8 cellular contexts compared by ENCODE assay signal in the genomic region with DNA sequence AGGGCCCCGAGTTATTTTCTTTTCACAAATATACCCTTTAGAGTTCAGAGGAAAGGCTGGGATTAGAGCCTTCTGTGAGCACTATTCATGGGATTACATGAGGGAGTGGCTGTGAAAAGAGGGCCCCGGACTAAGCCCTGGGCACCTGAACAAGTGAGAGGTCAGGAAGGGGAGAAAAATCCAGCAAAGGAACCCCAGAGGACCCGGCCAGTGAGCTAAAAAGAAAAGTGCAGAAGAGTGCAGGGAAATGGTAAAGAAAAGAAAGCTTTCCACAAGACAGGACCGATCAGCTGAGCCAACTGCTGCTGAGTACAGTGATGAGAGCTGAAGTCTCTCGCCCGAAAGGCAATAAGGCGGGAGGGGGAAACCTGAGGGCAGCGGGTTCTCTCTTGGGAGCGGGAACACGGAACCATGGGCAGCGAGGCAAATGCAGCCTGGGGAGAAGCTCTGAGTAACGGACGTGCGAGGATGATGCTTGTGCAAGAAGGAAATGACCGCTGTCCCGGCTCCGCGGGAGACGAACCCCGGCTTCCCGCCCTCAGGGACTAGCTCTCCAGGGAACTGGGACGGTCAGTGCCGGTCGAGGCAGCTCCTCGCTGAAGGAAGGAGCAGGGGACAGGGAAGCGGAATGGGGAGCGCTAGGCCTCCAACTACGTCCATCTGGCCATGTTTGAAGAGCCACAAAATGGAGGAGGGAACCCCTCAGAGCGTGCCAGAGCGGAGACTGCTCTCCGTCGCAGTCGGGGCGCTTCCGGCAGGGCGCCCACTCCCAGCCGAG. TPM values are rescaled to one million over a fixed set of nuclear protein-coding genes. Genes with fewer than 3 reads are reported as not detected.
DNase-seq lines count a peak whose midpoint lies in the region; ATAC-seq and TF ChIP-seq lines count a peak whose summit lies in the region.

No MANE protein-coding gene starts in this region.

- peaks cover 31% of the 10 kb centered on the region for H3K4me1 ChIP-seq in A673 (ENCODE audit: insufficient read depth, low read length, poor library complexity, severe bottlenecking)

- intact Hi-C loops in A673 (cut with micrococcal nuclease; ENCODE audit: unreplicated experiment), result loop anchor here (5.0 kb wide), 2 partner anchors 136 to 286 kb away; partner anchors contain the start of gene B9D1

- ATAC-seq in HG02981 (IDR thresholded peaks at IDR 0.05; ENCODE audit: unreplicated experiment), result peak; percentile 31
- ATAC-seq in stimulated activated naive B cell treated with anti-CD40 and anti-IgM and Interleukin-4, amounts not matched to agents 10 μg/mL and 1 μg/mL and 100 μg/mL, for 72 hours (replicated peaks), result peak; percentile 57 to 60

- TF ChIP-seq CTCF in A673 (conservative IDR thresholded peaks at IDR 0.05; ENCODE audit: low read depth, low read length) (no peak), GM13977 (IDR thresholded peaks at IDR 0.05; ENCODE audit: extremely low read depth, insufficient read depth, missing control alignments) (no peak), epithelial cell of proximal tubule (conservative IDR thresholded peaks at IDR 0.05; ENCODE audit: low read depth, low read length) (no peak)

- H3K27me3 Mint-ChIP-seq in stimulated activated naive B cell treated with anti-CD40 and anti-IgM and Interleukin-4, amounts not matched to agents 10 μg/mL and 1 μg/mL and 100 μg/mL, for 72 hours, result peaks cover under 1 to 4% of the 10 kb centered on the region in 2 donors

- no peaks in the 10 kb centered on the region for H3K9me3 ChIP-seq in A673 (ENCODE audit: low read depth, low read length, poor library complexity, severe bottlenecking)

- POLR2A ChIA-PET in A673 (lab: Charles Lee; ENCODE audit: low non-redundant PET), result interaction anchor here (0.5 kb wide), 1 partner anchor 1451 kb away, joined by 3 read pairs; no protein-coding TSS in a partner anchor

- H3K4me3 ChIP-seq in A673 (ENCODE audit: low read depth, low read length, poor library complexity, severe bottlenecking) (peak overlapping the region; percentile 81), epithelial cell of proximal tubule (ENCODE audit: low read depth, low read length) (peak overlapping the region; percentile 76)

- BruUV-seq in A673 (replicated peaks; lab: Mats Ljungman, UMichigan), result TSS peak; percentile 88

- DNase-seq in A673 (ENCODE audit: low spot score), result peak; percentile 74
- DNase-seq in GM13977 (ENCODE audit: low spot score), result peak; percentile 49
- peak; percentile 49 for DNase-seq in NCI-H446 treated with DMSO at 0.1 percent for 48 hours (lab: John Stamatoyannopoulos, UW)
- DNase-seq in activated CD4-positive, alpha-beta T cell treated with anti-CD3 and anti-CD28 coated beads, Interleukin-2, amount 50 U/mL, for 4 hours, result peak; percentile 12 to 13
- DNase-seq in epithelial cell of proximal tubule (ENCODE audit: low read depth), result no peak
- peak; percentile 71 for DNase-seq in midbrain (lab: John Stamatoyannopoulos, UW)
- peak; percentile 58 for DNase-seq in stimulated activated naive B cell treated with anti-CD40 and anti-IgM and Interleukin-4, amounts not matched to agents 10 μg/mL and 1 μg/mL and 100 μg/mL, for 72 hours

- peak overlapping the region; percentile 79 for H3K27ac ChIP-seq in A673 (ENCODE audit: low read depth, low read length, poor library complexity, severe bottlenecking)

- H3K4me3 Mint-ChIP-seq in stimulated activated naive B cell treated with anti-CD40 and anti-IgM and Interleukin-4, amounts not matched to agents 10 μg/mL and 1 μg/mL and 100 μg/mL, for 72 hours, result peak overlapping the region; percentile 93 to 97

- peak overlapping the region; percentile 99 for H3K27ac Mint-ChIP-seq in stimulated activated naive B cell treated with anti-CD40 and anti-IgM and Interleukin-4, amounts not matched to agents 10 μg/mL and 1 μg/mL and 100 μg/mL, for 72 hours

- in situ Hi-C loops in GM13977 (cut with MboI; ENCODE audit: low pct_unique_long_range_greater_than_20kb, low sequenced_read_pairs, unreplicated experiment), result no loop called here

- no peaks in the 10 kb centered on the region for H3K27me3 ChIP-seq in A673 (replicated peaks; ENCODE audit: insufficient read depth, low read depth, low read length, poor library complexity)

- H3K4me1 Mint-ChIP-seq in stimulated activated naive B cell treated with anti-CD40 and anti-IgM and Interleukin-4, amounts not matched to agents 10 μg/mL and 1 μg/mL and 100 μg/mL, for 72 hours, result peaks cover 22 to 42% of the 10 kb centered on the region in 2 donors

- no peaks in the 10 kb centered on the region for H3K9me3 Mint-ChIP-seq in stimulated activated naive B cell treated with anti-CD40 and anti-IgM and Interleukin-4, amounts not matched to agents 10 μg/mL and 1 μg/mL and 100 μg/mL, for 72 hours

- peaks cover 0 to 5% of the 10 kb centered on the region in 2 donors for H3K36me3 Mint-ChIP-seq in stimulated activated naive B cell treated with anti-CD40 and anti-IgM and Interleukin-4, amounts not matched to agents 10 μg/mL and 1 μg/mL and 100 μg/mL, for 72 hours

- peaks cover 6% of the 10 kb centered on the region for H3K36me3 ChIP-seq in A673 (ENCODE audit: insufficient read depth, low read length, poor library complexity, severe bottlenecking)

- CTCF ChIA-PET in A673 (lab: Charles Lee), result interaction anchor here (0.6 kb wide), 1 partner anchor 113 kb away, joined by 4 read pairs; no protein-coding TSS in a partner anchor

RNA-seq across cellular contexts. Expression of gene ALDH3A2, which starts 0.7 kb away (rescaled TPM):
- total RNA-seq in A673 (2021) (97.0 and 97.3 TPM in 2 replicates), epithelial cell of proximal tubule (27.5 and 30.9 TPM in 2 replicates)
